Comparison of ENCODE assay signal across 18 cellular contexts in the genomic region with DNA sequence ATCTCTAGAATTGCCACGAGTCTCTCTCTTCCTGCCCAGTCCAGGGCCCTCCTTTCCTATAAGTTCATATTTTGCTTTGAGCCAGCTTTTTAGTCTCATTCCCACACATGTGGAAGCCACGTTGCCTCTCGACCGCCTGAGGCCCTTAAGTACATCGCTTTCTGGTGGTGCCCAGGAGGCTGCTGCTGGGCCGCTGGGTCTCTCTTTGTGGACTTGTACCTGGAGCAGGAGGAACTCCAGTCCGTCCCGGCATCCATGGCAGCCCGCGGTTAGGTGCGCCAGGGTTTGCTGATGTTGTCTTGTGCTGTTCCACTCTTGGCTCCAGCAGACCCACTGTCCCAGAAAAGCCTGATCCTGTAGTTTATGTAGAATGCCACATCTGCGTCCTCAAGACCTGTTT.
"Had no signal": no experiment of that assay in that cellular context is flagged by ENCODE, and none has a peak within 500 bp of the region (broad histone marks: within the 10 kb centered on the region; RNA-seq: fewer than 3 reads in every experiment).

No MANE protein-coding gene starts in this region.

- H3K4me2 ChIP-seq: smooth muscle cell had no signal

- H3K9me3 ChIP-seq: gastrocnemius medialis, left lung, right atrium auricular region, suprapubic skin, upper lobe of left lung had no signal

- DNase-seq: activated CD4-positive, CD25-positive, alpha-beta regulatory T cell treated with anti-CD3 and anti-CD28 coated beads, Interleukin-2, amount 50 U/mL, for 72 hours; activated CD8-positive, alpha-beta memory T cell treated with anti-CD3 and anti-CD28 coated beads, Interleukin-2, amount 50 U/mL, for 4 hours; activated CD8-positive, alpha-beta T cell treated with anti-CD3 and anti-CD28 coated beads for 36 hours; activated naive CD4-positive, alpha-beta T cell treated with anti-CD3 and anti-CD28 coated beads for 36 hours; caudate nucleus; effector CD4-positive, alpha-beta T cell; gastrocnemius medialis; islet precursor cell; stimulated activated naive CD4-positive, alpha-beta T cell treated with Interleukin-2 at 50 U/mL for 16 hours; SW 1271; upper lobe of left lung had no signal

- H3K4me3 Mint-ChIP-seq: activated CD8-positive, alpha-beta T cell treated with anti-CD3 and anti-CD28 coated beads for 36 hours; activated naive CD4-positive, alpha-beta T cell treated with anti-CD3 and anti-CD28 coated beads for 36 hours; mesothelial cell of epicardium; T-helper 2 cell treated with Interferon-gamma antibody and Interleukin-4, amounts not matched to agents 5 μg/mL and 100 μg/mL, for 36 hours had no signal

- H3K27me3 Mint-ChIP-seq: activated CD8-positive, alpha-beta T cell treated with anti-CD3 and anti-CD28 coated beads for 36 hours had no signal

- ATAC-seq: activated CD8-positive, alpha-beta T cell treated with anti-CD3 and anti-CD28 coated beads for 36 hours; gastrocnemius medialis; left lung had no signal

- H3K27ac ChIP-seq: coronary artery, gastrocnemius medialis, left lung, right atrium auricular region, suprapubic skin, upper lobe of left lung had no signal

- H3K4me1 ChIP-seq: gastrocnemius medialis, left lung, upper lobe of left lung had no signal

- H3K27me3 ChIP-seq: gastrocnemius medialis, left lung, right atrium auricular region, suprapubic skin, upper lobe of left lung had no signal

- H3K27ac Mint-ChIP-seq: activated CD8-positive, alpha-beta T cell treated with anti-CD3 and anti-CD28 coated beads for 36 hours; activated naive CD4-positive, alpha-beta T cell treated with anti-CD3 and anti-CD28 coated beads for 36 hours; mesothelial cell of epicardium had no signal

- H3K9me3 Mint-ChIP-seq: activated CD8-positive, alpha-beta T cell treated with anti-CD3 and anti-CD28 coated beads for 36 hours; activated naive CD4-positive, alpha-beta T cell treated with anti-CD3 and anti-CD28 coated beads for 36 hours; mesothelial cell of epicardium; T-helper 2 cell treated with Interferon-gamma antibody and Interleukin-4, amounts not matched to agents 5 μg/mL and 100 μg/mL, for 36 hours had no signal

- H3K4me3 ChIP-seq: coronary artery, gastrocnemius medialis, left lung, right atrium auricular region, smooth muscle cell, suprapubic skin, upper lobe of left lung had no signal
